28 cellular contexts compared by ENCODE assay signal in the genomic region with DNA sequence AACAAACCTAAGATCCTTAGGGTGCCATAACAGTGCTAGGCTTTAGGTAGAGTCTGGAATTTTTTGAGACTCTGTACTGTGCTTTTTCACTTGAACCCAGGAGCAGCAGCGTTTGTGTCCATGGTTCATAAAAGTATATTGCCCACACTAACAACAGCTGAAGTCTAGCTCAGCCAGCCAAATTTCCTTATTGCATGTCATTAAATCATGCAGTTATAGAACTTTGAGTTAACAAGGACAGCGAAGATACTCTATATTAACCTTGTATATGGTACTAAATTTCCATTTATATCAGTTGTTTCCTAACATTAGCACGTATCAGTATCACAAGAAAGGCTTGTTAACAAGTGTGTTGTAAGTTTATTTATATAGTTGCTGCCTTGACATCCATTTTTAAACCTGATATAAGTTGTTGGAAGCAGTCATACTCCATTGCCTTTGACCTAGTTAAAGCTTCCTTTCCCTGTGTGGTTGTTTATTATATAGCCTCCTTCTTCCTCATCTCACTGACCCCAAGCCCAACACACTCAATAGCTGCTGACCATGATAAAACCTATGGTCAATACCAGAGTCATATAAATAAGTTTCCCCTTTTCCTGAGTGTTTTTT. TPM values are rescaled to one million over a fixed set of nuclear protein-coding genes. Genes with fewer than 3 reads are reported as not detected.
"Had no signal": no experiment of that assay in that cellular context is flagged by ENCODE, and none has a peak within 500 bp of the region (broad histone marks: within the 10 kb centered on the region; RNA-seq: fewer than 3 reads in every experiment).

No MANE protein-coding gene starts in this region.

- ATAC-seq: naive thymus-derived CD8-positive, alpha-beta T cell; right lobe of liver; stimulated activated naive B cell treated with anti-CD40 and anti-IgM and Interleukin-4, amounts not matched to agents 10 μg/mL and 1 μg/mL and 100 μg/mL, for 72 hours; stimulated activated naive CD8-positive, alpha-beta T cell treated with anti-CD3 and anti-CD28 coated beads, Interleukin-15, Interleukin-2, amounts not matched to agents 100 U/mL and 50 U/mL, for 24 hours; upper lobe of right lung had no signal

- H3K36me3 ChIP-seq: left ventricle myocardium inferior, right lobe of liver, stomach, thyroid gland, upper lobe of right lung, uterus had no signal

- H3K36me3 Mint-ChIP-seq: immature natural killer cell; mesothelial cell of epicardium; stimulated activated naive B cell treated with anti-CD40 and anti-IgM and Interleukin-4, amounts not matched to agents 10 μg/mL and 1 μg/mL and 100 μg/mL, for 72 hours had no signal

- H3K27ac ChIP-seq: left ventricle myocardium inferior, parathyroid adenoma, psoas muscle, right lobe of liver, stomach, testis, thyroid gland, upper lobe of right lung, uterus had no signal

- H3K4me3 ChIP-seq: left ventricle myocardium inferior, lung, psoas muscle, right lobe of liver, stomach, testis, thyroid gland, upper lobe of right lung, uterus had no signal

- FAIRE-seq: islet of Langerhans, kidney had no signal

- DNase-seq: hypothalamus; immature natural killer cell; kidney; left ventricle myocardium inferior; mesendoderm; naive thymus-derived CD8-positive, alpha-beta T cell; nucleus accumbens; psoas muscle; right lobe of liver; stimulated activated CD4-positive, alpha-beta T cell treated with anti-CD3 and anti-CD28 coated beads, Interleukin-12 subunit alpha, Interleukin-12 subunit beta, amount 100 ng/mL, for 4 hours; stimulated activated CD4-positive, alpha-beta T cell treated with anti-CD3 and anti-CD28 coated beads, Interleukin-15, amount 100 ng/mL, for 24 hours; stimulated activated CD4-positive, alpha-beta T cell treated with anti-CD3 and anti-CD28 coated beads, Interleukin-2, amount 100 ng/mL, for 24 hours; stimulated activated CD4-positive, alpha-beta T cell treated with anti-CD3 and anti-CD28 coated beads, Interleukin-4, amount 100 ng/mL, for 1 hour; stimulated activated naive B cell treated with anti-CD40 and anti-IgM and Interleukin-4, amounts not matched to agents 10 μg/mL and 1 μg/mL and 100 μg/mL, for 72 hours; stimulated activated naive CD8-positive, alpha-beta T cell treated with anti-CD3 and anti-CD28 coated beads, Interleukin-15, Interleukin-2, amounts not matched to agents 100 U/mL and 50 U/mL, for 24 hours; stomach; testis; thyroid gland; trophoblast cell; upper lobe of right lung; uterus had no signal

- H3K27me3 ChIP-seq: right lobe of liver, stomach, testis, thyroid gland, upper lobe of right lung, uterus had no signal

- H3K4me1 ChIP-seq: left ventricle myocardium inferior, parathyroid adenoma, psoas muscle, right lobe of liver, stomach, testis, thyroid gland, upper lobe of right lung, uterus had no signal

- H3K4me3 Mint-ChIP-seq: immature natural killer cell; mesothelial cell of epicardium; naive thymus-derived CD8-positive, alpha-beta T cell; nephron; neural crest cell; stimulated activated naive B cell treated with anti-CD40 and anti-IgM and Interleukin-4, amounts not matched to agents 10 μg/mL and 1 μg/mL and 100 μg/mL, for 72 hours had no signal

- H3K27me3 Mint-ChIP-seq: stimulated activated naive B cell treated with anti-CD40 and anti-IgM and Interleukin-4, amounts not matched to agents 10 μg/mL and 1 μg/mL and 100 μg/mL, for 72 hours had no signal

- H3K27ac Mint-ChIP-seq: immature natural killer cell; mesothelial cell of epicardium; naive thymus-derived CD8-positive, alpha-beta T cell; nephron; stimulated activated naive B cell treated with anti-CD40 and anti-IgM and Interleukin-4, amounts not matched to agents 10 μg/mL and 1 μg/mL and 100 μg/mL, for 72 hours had no signal

- H3K9me3 ChIP-seq: left ventricle myocardium inferior, psoas muscle, right lobe of liver, stomach, testis, thyroid gland, upper lobe of right lung, uterus had no signal

- H3K4me1 Mint-ChIP-seq: immature natural killer cell; mesothelial cell of epicardium; naive thymus-derived CD8-positive, alpha-beta T cell; nephron; neural crest cell had no signal

RNA-seq across cellular contexts. Expression of gene NXPE2, which starts 46.7 kb away (rescaled TPM):
- total RNA-seq: mononuclear cell; naive thymus-derived CD8-positive, alpha-beta T cell; right lobe of liver; thyroid gland; upper lobe of right lung had no signal
- polyA plus RNA-seq: immature natural killer cell; naive thymus-derived CD8-positive, alpha-beta T cell; stomach had no signal
